Comparison of ENCODE assay signal across 20 cellular contexts in genomic region chr14:51370758-51371386, GRCh38.
DNase-seq lines count a peak whose midpoint lies in the region; ATAC-seq and TF ChIP-seq lines count a peak whose summit lies in the region.
"Had no signal": no experiment of that assay in that cellular context is flagged by ENCODE, and none has a peak within 500 bp of the region (broad histone marks: within the 10 kb centered on the region; RNA-seq: fewer than 3 reads in every experiment).

No MANE protein-coding gene starts in this region.

- no peaks in the 10 kb centered on the region for H3K27me3 Mint-ChIP-seq in progenitor cell of endocrine pancreas
- H3K27me3 Mint-ChIP-seq: CD4-positive, CD25-positive, alpha-beta regulatory T cell had no signal

- intact Hi-C loops in esophagus squamous epithelium (cut with DNase I): loop anchor here (10.0 kb wide), 1 partner anchor 76 kb away; no protein-coding TSS in a partner anchor

- no peak overlapping the region for H3K4me3 ChIP-seq in OCI-LY3 (ENCODE audit: low read length)
- H3K4me3 ChIP-seq in esophagus squamous epithelium: no peak overlapping the region
- H3K4me3 ChIP-seq: left lung, neural progenitor cell, prostate gland, uterus had no signal

- H3K27ac ChIP-seq in OCI-LY3 (ENCODE audit: low read length) (no peak overlapping the region), esophagus squamous epithelium (peak overlapping the region in 3 of 4 donors; percentile 1 to 62 (median 32))
- H3K27ac ChIP-seq: left lung, neural progenitor cell, prostate gland, uterus had no signal

- H3K4me1 ChIP-seq in OCI-LY3 (ENCODE audit: low read length) (peaks cover 17% of the 10 kb centered on the region), esophagus squamous epithelium (peaks cover 4 to 60% (median 10%) of the 10 kb centered on the region in 3 donors)
- H3K4me1 ChIP-seq: left lung, prostate gland, uterus had no signal

- H3K9me3 Mint-ChIP-seq in progenitor cell of endocrine pancreas (ENCODE audit: low read depth): peaks cover 8% of the 10 kb centered on the region

- H3K36me3 ChIP-seq in OCI-LY3 (replicated peaks; ENCODE audit: low read depth, low read length): no peaks in the 10 kb centered on the region
- H3K36me3 ChIP-seq in esophagus squamous epithelium: no peaks in the 10 kb centered on the region
- H3K36me3 ChIP-seq: left lung, neural progenitor cell, prostate gland, uterus had no signal

- TF ChIP-seq CTCF in OCI-LY3 (IDR thresholded peaks at IDR 0.05; ENCODE audit: low read depth, low read length) (no peak), esophagus squamous epithelium (IDR thresholded peaks at IDR 0.05) (no peak), progenitor cell of endocrine pancreas (IDR thresholded peaks at IDR 0.05; ENCODE audit: unreplicated experiment) (no peak)

- ATAC-seq in HG03045 (IDR thresholded peaks at IDR 0.05; ENCODE audit: unreplicated experiment) (no peak), HG03571 (IDR thresholded peaks at IDR 0.05; ENCODE audit: unreplicated experiment) (no peak)
- ATAC-seq: activated CD4-positive, alpha-beta T cell treated with anti-CD3 and anti-CD28 coated beads for 36 hours; left lung had no signal

- no peak overlapping the region for H3K4me3 Mint-ChIP-seq in progenitor cell of endocrine pancreas (ENCODE audit: low read depth)
- H3K4me3 Mint-ChIP-seq: activated CD4-positive, alpha-beta T cell treated with anti-CD3 and anti-CD28 coated beads for 36 hours; CD4-positive, CD25-positive, alpha-beta regulatory T cell; neural progenitor cell had no signal

- H3K27me3 ChIP-seq in OCI-LY3 (ENCODE audit: low read depth, low read length): peaks cover 9% of the 10 kb centered on the region; the same call in 1 of the 2 replicates
- no peaks in the 10 kb centered on the region for H3K27me3 ChIP-seq in esophagus squamous epithelium
- H3K27me3 ChIP-seq: left lung, neural progenitor cell, uterus had no signal

- TF ChIP-seq POLR2A in esophagus squamous epithelium (IDR thresholded peaks at IDR 0.05): no peak

- WGBS in esophagus squamous epithelium, 2 donors: 24 to 29% methylated on average over 2 of the region's 2 CpGs

- H3K9ac ChIP-seq in OCI-LY3 (ENCODE audit: low read length): no peak overlapping the region
- H3K9ac ChIP-seq: neural progenitor cell had no signal

- H2AFZ ChIP-seq in OCI-LY3 (ENCODE audit: low read depth, low read length): no peak overlapping the region
- H2AFZ ChIP-seq: neural progenitor cell had no signal

- peak overlapping the region; percentile 65 for H3K27ac Mint-ChIP-seq in progenitor cell of endocrine pancreas
- H3K27ac Mint-ChIP-seq: activated CD4-positive, alpha-beta T cell treated with anti-CD3 and anti-CD28 coated beads for 36 hours; CD4-positive, CD25-positive, alpha-beta regulatory T cell; neural progenitor cell had no signal

- peak overlapping the region; percentile 6; the same call in 1 of the 2 replicates for H3K4me2 ChIP-seq in OCI-LY3 (ENCODE audit: low read length)
- H3K4me2 ChIP-seq: neural progenitor cell had no signal

- H3K4me1 Mint-ChIP-seq in progenitor cell of endocrine pancreas (ENCODE audit: low read depth): peaks cover 8% of the 10 kb centered on the region
- H3K4me1 Mint-ChIP-seq: activated CD4-positive, alpha-beta T cell treated with anti-CD3 and anti-CD28 coated beads for 36 hours; CD4-positive, CD25-positive, alpha-beta regulatory T cell; neural progenitor cell had no signal

- no peaks in the 10 kb centered on the region for H3K79me2 ChIP-seq in OCI-LY3 (ENCODE audit: low read length)

- H3K36me3 Mint-ChIP-seq in progenitor cell of endocrine pancreas (ENCODE audit: insufficient read depth): no peaks in the 10 kb centered on the region
- H3K36me3 Mint-ChIP-seq: CD4-positive, CD25-positive, alpha-beta regulatory T cell; neural progenitor cell had no signal

- no peaks in the 10 kb centered on the region for H3K9me3 ChIP-seq in OCI-LY3 (ENCODE audit: insufficient read depth, low read length)
- no peaks in the 10 kb centered on the region for H3K9me3 ChIP-seq in esophagus squamous epithelium
- H3K9me3 ChIP-seq: left lung, prostate gland, uterus had no signal

- DNase-seq in Daoy (ENCODE audit: low read depth) (peak; percentile 58), esophagus squamous epithelium (lab: John Stamatoyannopoulos, UW) (no peak), progenitor cell of endocrine pancreas (ENCODE audit: low spot score, unreplicated experiment) (no peak), HPDE6-E6E7 (ENCODE audit: extremely low spot score) (no peak), NCI-H748 treated with DMSO at 0.1 percent for 48 hours (lab: John Stamatoyannopoulos, UW) (no peak)
- DNase-seq: activated CD4-positive, alpha-beta T cell treated with anti-CD3 and anti-CD28 coated beads for 36 hours; activated naive CD4-positive, alpha-beta T cell treated with anti-CD3 and anti-CD28 coated beads, Interleukin-2, amount 50 U/mL, for 16 hours; aorta; CD4-positive, CD25-positive, alpha-beta regulatory T cell; GF-D8; left lung; MV-4-11; NCI-H187; stimulated activated CD4-positive, alpha-beta T cell treated with anti-CD3 and anti-CD28 coated beads, Interleukin-12 subunit alpha, Interleukin-12 subunit beta, amount 100 ng/mL, for 4 hours; uterus had no signal

- no peaks in the 10 kb centered on the region for H4K20me1 ChIP-seq in OCI-LY3 (ENCODE audit: insufficient read depth, low read length)
